1 cellular context compared by ENCODE assay signal in genomic region chr6:33771342-33772113, GRCh38.
TF ChIP-seq lines count a peak whose summit lies in the region.

No MANE protein-coding gene starts in this region.

TF ChIP-seq in IMR-90, 13 proteins besides CTCF, POLR2A, EP300 and RAD21 (continued from another document):
- no peak for TF ChIP-seq USF2 (IDR thresholded peaks at IDR 0.05; ENCODE audit: low read depth, low read length)
- TF ChIP-seq SMC3 (IDR thresholded peaks at IDR 0.05; ENCODE audit: low read depth, low read length), result peak; percentile 80
- no peak for TF ChIP-seq RCOR1 (IDR thresholded peaks at IDR 0.05; ENCODE audit: insufficient replicate concordance, low read length)
- TF ChIP-seq CEBPB (IDR thresholded peaks at IDR 0.05; ENCODE audit: low read depth, low read length), result peak; percentile 83
- TF ChIP-seq MXI1 (IDR thresholded peaks at IDR 0.05; ENCODE audit: borderline replicate concordance, low read depth, low read length), result peak; percentile 22; the same call in 1 of the 2 replicates
- peak; percentile 54; the same call in 1 of the 2 replicates for TF ChIP-seq BHLHE40 (IDR thresholded peaks at IDR 0.05; ENCODE audit: low read depth, low read length)
- TF ChIP-seq MAFK (IDR thresholded peaks at IDR 0.05; ENCODE audit: low read depth, low read length), result no peak
- TF ChIP-seq CHD1 (IDR thresholded peaks at IDR 0.05; ENCODE audit: low read depth, low read length), result no peak
- no peak for TF ChIP-seq ELK1 (IDR thresholded peaks at IDR 0.05; ENCODE audit: borderline replicate concordance, low read depth, low read length)
- TF ChIP-seq RFX5 (IDR thresholded peaks at IDR 0.05; ENCODE audit: low read depth, low read length), result no peak
- peak; percentile 86 for TF ChIP-seq MAZ (IDR thresholded peaks at IDR 0.05; ENCODE audit: borderline replicate concordance, low read depth, low read length)
- no peak for TF ChIP-seq FOS (IDR thresholded peaks at IDR 0.05; ENCODE audit: low read depth, low read length)
